9 cellular contexts compared by ENCODE assay signal in genomic region chr7:104328308-104328969, GRCh38. TPM values are rescaled to one million over a fixed set of nuclear protein-coding genes. Genes with fewer than 3 reads are reported as not detected.
A peak's percentile ranks its signal among the peaks of the same experiment; 100 is the strongest.
DNase-seq lines count a peak whose midpoint lies in the region; ATAC-seq, FAIRE-seq and TF ChIP-seq lines count a peak whose summit lies in the region.
"Had no signal": no experiment of that assay in that cellular context is flagged by ENCODE, and none has a peak within 500 bp of the region (broad histone marks: within the 10 kb centered on the region; RNA-seq: fewer than 3 reads in every experiment).

LHFPL3 (plus strand) TSS chr7:104328603.

- H3K27ac ChIP-seq in cardiac muscle cell, result no peak within 1 kb of the TSS
- no peak within 1 kb of the TSS for H3K27ac ChIP-seq in Karpas-422 (ENCODE audit: low read length)

- no peaks in the 10 kb centered on the region for H3K9me2 ChIP-seq in Karpas-422 (replicated peaks; ENCODE audit: insufficient read depth, low read length)

- peaks cover 8% of the 10 kb centered on the region for H3K4me1 ChIP-seq in cardiac muscle cell (ENCODE audit: low read depth)
- no peaks in the 10 kb centered on the region for H3K4me1 ChIP-seq in Karpas-422 (ENCODE audit: low read length)

- no peaks in the 10 kb centered on the region for H3K9me3 ChIP-seq in cardiac muscle cell (ENCODE audit: low read depth)
- no peaks in the 10 kb centered on the region for H3K9me3 ChIP-seq in Karpas-422 (ENCODE audit: low read length)

- peak; percentile 84 for FAIRE-seq in urothelium cell line (lab: Jason Lieb, UNC)

- no peak within 1 kb of the TSS for H3K9ac ChIP-seq in Karpas-422 (ENCODE audit: low read length)

- H2AFZ ChIP-seq in Karpas-422 (ENCODE audit: low read length), result no peak within 1 kb of the TSS

- no peak within 1 kb of the TSS for H3K27ac Mint-ChIP-seq in activated T-helper 17 cell treated with anti-CD3 and anti-CD28 coated beads, Interleukin-2, amount 50 U/mL, for 72 hours

- H3K36me3 ChIP-seq in cardiac muscle cell (no peaks in the 10 kb centered on the region), Karpas-422 (ENCODE audit: insufficient read depth, low read length) (no peaks in the 10 kb centered on the region)

- peak within 1 kb of the TSS; percentile 27 for H3K4me3 Mint-ChIP-seq in activated T-helper 17 cell treated with anti-CD3 and anti-CD28 coated beads, Interleukin-2, amount 50 U/mL, for 72 hours

- no peaks in the 10 kb centered on the region for H3K36me3 Mint-ChIP-seq in activated T-helper 17 cell treated with anti-CD3 and anti-CD28 coated beads, Interleukin-2, amount 50 U/mL, for 72 hours (ENCODE audit: low read depth)

- peaks cover 96% of the 10 kb centered on the region for H3K27me3 ChIP-seq in cardiac muscle cell
- no peaks in the 10 kb centered on the region for H3K27me3 ChIP-seq in Karpas-422 (ENCODE audit: low read length)

- H3K79me2 ChIP-seq in Karpas-422 (ENCODE audit: low read length), result no peaks in the 10 kb centered on the region

- H3K27me3 Mint-ChIP-seq in activated T-helper 17 cell treated with anti-CD3 and anti-CD28 coated beads, Interleukin-2, amount 50 U/mL, for 72 hours, result peaks cover 50% of the 10 kb centered on the region

- no peak for TF ChIP-seq CTCF in cardiac muscle cell (IDR thresholded peaks at IDR 0.05; ENCODE audit: low read depth, low read length)

- H3K4me3 ChIP-seq in cardiac muscle cell, result peak within 1 kb of the TSS; percentile 26
- H3K4me3 ChIP-seq in Karpas-422 (ENCODE audit: low read length), result no peak within 1 kb of the TSS

- H3K4me1 Mint-ChIP-seq in activated T-helper 17 cell treated with anti-CD3 and anti-CD28 coated beads, Interleukin-2, amount 50 U/mL, for 72 hours, result peaks cover 5% of the 10 kb centered on the region

- no peaks in the 10 kb centered on the region for H4K20me1 ChIP-seq in Karpas-422 (ENCODE audit: insufficient read depth, low read depth, low read length)

- intact Hi-C loops in cardiac septum (cut with DNase I), result no loop called here

- DNase-seq in cardiac muscle cell (ENCODE audit: low read depth in 1 of 2, low spot score in 1 of 2), result peak; percentile 6 to 26
- no peak for DNase-seq in cardiac septum (ENCODE audit: low spot score)
- peak; percentile 82 for DNase-seq in left kidney (ENCODE audit: low read depth, low spot score)
- DNase-seq in urothelium cell line (ENCODE audit: low spot score), result peak; percentile 64
- DNase-seq in HPDE6-E6E7 (ENCODE audit: extremely low spot score), result no peak
- DNase-seq in Karpas-422, result no peak

- H3K4me2 ChIP-seq in Karpas-422 (ENCODE audit: low read depth, low read length, poor library complexity, severe bottlenecking), result no peak within 1 kb of the TSS

- no peaks in the 10 kb centered on the region for H3K9me3 Mint-ChIP-seq in activated T-helper 17 cell treated with anti-CD3 and anti-CD28 coated beads, Interleukin-2, amount 50 U/mL, for 72 hours

- no peak for ATAC-seq in activated T-helper 17 cell treated with anti-CD3 and anti-CD28 coated beads, Interleukin-2, amount 50 U/mL, for 72 hours (replicated peaks)
- no peak for ATAC-seq in HG03354 (IDR thresholded peaks at IDR 0.05; ENCODE audit: poor library complexity, severe bottlenecking, unreplicated experiment)

RNA-seq across cellular contexts. Expression of gene LHFPL3, which starts in this region (rescaled TPM):
- total RNA-seq in cardiac muscle cell, result not detected in 2 replicates
- polyA plus RNA-seq in cardiac muscle cell, result not detected in 2 replicates
- not detected for total RNA-seq in cardiac septum
- total RNA-seq in activated T-helper 17 cell treated with anti-CD3 and anti-CD28 coated beads, Interleukin-2, amount 50 U/mL, for 72 hours, result not detected
- total RNA-seq in Karpas-422 (2014; rRNA removed; shearing (Covaris generic); ENCODE audit: low replicate concordance), result not detected in 2 replicates
- total RNA-seq: mononuclear cell had no signal

Comparison
In these comparisons a context has a peak if more than half of its experiments do, and no peak if none do; other contexts are left out.
1. Peak in DNase-seq and H3K4me3 ChIP-seq in cardiac muscle cell; RNA of the gene not detected or under 1 TPM.
2. DNase-seq: peak in left kidney (single experiment) and urothelium cell line (single experiment); none in cardiac septum (single experiment), HPDE6-E6E7 (single experiment) and Karpas-422 (single experiment).